In genomic region chr10:5234106-5234877, GRCh38 we compare ENCODE assay signal across 11 cellular contexts. TPM values are rescaled to one million over a fixed set of nuclear protein-coding genes. Genes with fewer than 3 reads are reported as not detected.
A peak's percentile ranks its signal among the peaks of the same experiment; 100 is the strongest.
DNase-seq lines count a peak whose midpoint lies in the region; ATAC-seq, FAIRE-seq and TF ChIP-seq lines count a peak whose summit lies in the region.
"Had no signal": no experiment of that assay in that cellular context is flagged by ENCODE, and none has a peak within 500 bp of the region (broad histone marks: within the 10 kb centered on the region; RNA-seq: fewer than 3 reads in every experiment).

No MANE protein-coding gene starts in this region.

- H3K27ac Mint-ChIP-seq in naive thymus-derived CD4-positive, alpha-beta T cell: no peak overlapping the region
- H3K27ac Mint-ChIP-seq in effector memory CD8-positive, alpha-beta T cell: no peak overlapping the region

- H3K9me3 Mint-ChIP-seq in naive thymus-derived CD4-positive, alpha-beta T cell: peaks cover 6 to 33% (median 17%) of the 10 kb centered on the region in 11 donors
- H3K9me3 Mint-ChIP-seq in effector memory CD8-positive, alpha-beta T cell: peaks cover 10 to 11% of the 10 kb centered on the region in 2 donors

- H3K36me3 ChIP-seq in bronchial epithelial cell (ENCODE audit: control insufficient read depth, insufficient read depth, low read length): no peaks in the 10 kb centered on the region
- no peaks in the 10 kb centered on the region for H3K36me3 ChIP-seq in naive thymus-derived CD4-positive, alpha-beta T cell (ENCODE audit: control insufficient read depth in 2 of 3, insufficient read depth in 3 of 3, low read length in 3 of 3)
- H3K36me3 ChIP-seq: ascending aorta had no signal

- no peaks in the 10 kb centered on the region for H3K4me1 ChIP-seq in naive thymus-derived CD4-positive, alpha-beta T cell (ENCODE audit: control insufficient read depth in 2 of 2, insufficient read depth in 2 of 2, low read length in 2 of 2)
- H3K4me1 ChIP-seq: ascending aorta had no signal

- peak; percentile 89 for FAIRE-seq in bronchial epithelial cell (lab: Jason Lieb, UNC)
- FAIRE-seq: keratinocyte had no signal

- no peaks in the 10 kb centered on the region for H3K27me3 ChIP-seq in bronchial epithelial cell (ENCODE audit: control insufficient read depth, insufficient read depth, low read length)
- no peaks in the 10 kb centered on the region for H3K27me3 ChIP-seq in naive thymus-derived CD4-positive, alpha-beta T cell (ENCODE audit: control insufficient read depth in 2 of 2, insufficient read depth in 2 of 2, low read length in 2 of 2)
- H3K27me3 ChIP-seq: ascending aorta had no signal

- peaks cover 0 to 54% (median 0%) of the 10 kb centered on the region in 5 donors for H3K27me3 Mint-ChIP-seq in naive thymus-derived CD4-positive, alpha-beta T cell
- no peaks in the 10 kb centered on the region for H3K27me3 Mint-ChIP-seq in effector memory CD8-positive, alpha-beta T cell

- no peak overlapping the region for H3K4me3 Mint-ChIP-seq in naive thymus-derived CD4-positive, alpha-beta T cell
- no peak overlapping the region for H3K4me3 Mint-ChIP-seq in effector memory CD8-positive, alpha-beta T cell

- H3K4me3 ChIP-seq in bronchial epithelial cell (ENCODE audit: low read depth, low read length): no peak overlapping the region
- no peak overlapping the region for H3K4me3 ChIP-seq in naive thymus-derived CD4-positive, alpha-beta T cell (ENCODE audit: low read length)
- H3K4me3 ChIP-seq: ascending aorta had no signal

- POLR2A ChIA-PET in naive thymus-derived CD4-positive, alpha-beta T cell (lab: Charles Lee): no interaction called here
- POLR2A ChIA-PET in HEK293T (lab: Yijun Ruan, JAX): no interaction called here

- TF ChIP-seq CTCF in bronchial epithelial cell (IDR thresholded peaks at IDR 0.05; ENCODE audit: insufficient read depth, low read length, severe bottlenecking): no peak

- intact Hi-C loops in naive thymus-derived CD4-positive, alpha-beta T cell (cut with micrococcal nuclease): no loop called here

- H3K9me3 ChIP-seq in naive thymus-derived CD4-positive, alpha-beta T cell (ENCODE audit: control insufficient read depth in 2 of 3, low read length in 3 of 3): peaks cover 0 to 7% (median 0%) of the 10 kb centered on the region in 3 experiments

- no peak overlapping the region for H3K27ac ChIP-seq in naive thymus-derived CD4-positive, alpha-beta T cell (ENCODE audit: low read depth, low read length)
- H3K27ac ChIP-seq: ascending aorta had no signal

- peaks cover 0 to 23% (median 17%) of the 10 kb centered on the region in 5 donors for H3K36me3 Mint-ChIP-seq in naive thymus-derived CD4-positive, alpha-beta T cell
- H3K36me3 Mint-ChIP-seq in effector memory CD8-positive, alpha-beta T cell (ENCODE audit: insufficient read depth): no peaks in the 10 kb centered on the region

- no peaks in the 10 kb centered on the region for H3K4me1 Mint-ChIP-seq in naive thymus-derived CD4-positive, alpha-beta T cell
- no peaks in the 10 kb centered on the region for H3K4me1 Mint-ChIP-seq in effector memory CD8-positive, alpha-beta T cell (ENCODE audit: low read depth in 2 of 2)

- CTCF ChIA-PET in naive thymus-derived CD4-positive, alpha-beta T cell (lab: Charles Lee): no interaction called here
- CTCF ChIA-PET in HEK293T (lab: Yijun Ruan, JAX): no interaction called here

- DNase-seq in Daoy (ENCODE audit: low read depth) (peak; percentile 3), NCI-H2171 treated with DMSO at 0.1 percent for 48 hours (lab: John Stamatoyannopoulos, UW) (peak; percentile 39), bronchial epithelial cell (ENCODE audit: low read depth) (peak; percentile 98), HEK293T (ENCODE audit: extremely low spot score) (no peak)
- no peak for DNase-seq in naive thymus-derived CD4-positive, alpha-beta T cell
- no peak for DNase-seq in effector memory CD8-positive, alpha-beta T cell
- DNase-seq: stimulated activated CD4-positive, alpha-beta T cell treated with anti-CD3 and anti-CD28 coated beads, Interleukin-4, amount 100 ng/mL, for 4 hours had no signal

- ATAC-seq in naive thymus-derived CD4-positive, alpha-beta T cell: peak; percentile 88
- ATAC-seq in GM18519 (IDR thresholded peaks at IDR 0.05; ENCODE audit: low FRiP score, unreplicated experiment) (no peak), GM21786 (IDR thresholded peaks at IDR 0.05; ENCODE audit: unreplicated experiment) (no peak)
- no peak for ATAC-seq in effector memory CD8-positive, alpha-beta T cell (replicated peaks)

TF ChIP-seq in HEK293T, 16 proteins besides CTCF, POLR2A, EP300 and RAD21:
- TF ChIP-seq FOXA1 (IDR thresholded peaks at IDR 0.05): no peak
- no peak for TF ChIP-seq SP1 (IDR thresholded peaks at IDR 0.05)
- TF ChIP-seq ZNF384 (IDR thresholded peaks at IDR 0.05): no peak
- no peak for TF ChIP-seq ARNT (IDR thresholded peaks at IDR 0.05)
- TF ChIP-seq FOXM1 (IDR thresholded peaks at IDR 0.05; ENCODE audit: borderline replicate concordance): no peak
- no peak for TF ChIP-seq NFRKB (IDR thresholded peaks at IDR 0.05)
- TF ChIP-seq CTBP1 (IDR thresholded peaks at IDR 0.05; ENCODE audit: borderline replicate concordance): no peak

RNA-seq across cellular contexts. Expression of gene AKR1C4, which starts 37.7 kb away (rescaled TPM):
- total RNA-seq in Daoy (2014; rRNA removed; shearing (Covaris generic)): not detected in 2 replicates
- total RNA-seq in bronchial epithelial cell: not detected in 2 replicates
- not detected for total RNA-seq in naive thymus-derived CD4-positive, alpha-beta T cell
- polyA plus RNA-seq in naive thymus-derived CD4-positive, alpha-beta T cell: not detected
- total RNA-seq: ascending aorta had no signal
- polyA plus RNA-seq: keratinocyte had no signal

RNA-seq across cellular contexts. Expression of gene AKR1C8, which starts 49.3 kb away (rescaled TPM):
- not detected in 2 replicates for total RNA-seq in Daoy (2014; rRNA removed; shearing (Covaris generic))
- 0.26 TPM in 1 of 2 replicates, not detected in the other for total RNA-seq in bronchial epithelial cell
- total RNA-seq in naive thymus-derived CD4-positive, alpha-beta T cell: 1 to 10 TPM in 2 of 5 experiments, under 1 TPM in 3; 0.69 to 3.1 (median 0.88) TPM
- not detected for polyA plus RNA-seq in naive thymus-derived CD4-positive, alpha-beta T cell
- total RNA-seq: ascending aorta had no signal
- polyA plus RNA-seq: keratinocyte had no signal

Comparison
In these comparisons a context has a peak if more than half of its experiments do, and no peak if none do; other contexts are left out.
1. DNase-seq: peak in Daoy (single experiment), NCI-H2171 treated with DMSO at 0.1 percent for 48 hours (single experiment) and bronchial epithelial cell (single experiment); none in naive thymus-derived CD4-positive, alpha-beta T cell (0 of 9), effector memory CD8-positive, alpha-beta T cell (0 of 3) and HEK293T (single experiment).